Comparison of ENCODE assay signal across 14 cellular contexts in genomic region chr7:99030951-99031350, GRCh38.
DNase-seq lines count a peak whose midpoint lies in the region; ATAC-seq lines count a peak whose summit lies in the region.
"Had no signal": no experiment of that assay in that cellular context is flagged by ENCODE, and none has a peak within 500 bp of the region (broad histone marks: within the 10 kb centered on the region; RNA-seq: fewer than 3 reads in every experiment).

No MANE protein-coding gene starts in this region.

- H3K9me3 ChIP-seq in mesodermal cell (ENCODE audit: control insufficient read depth, low read length) = no peaks in the 10 kb centered on the region

- H3K36me3 Mint-ChIP-seq in T-helper 2 cell treated with Interferon-gamma antibody and Interleukin-4, amounts not matched to agents 5 μg/mL and 100 μg/mL, for 36 hours (ENCODE audit: low read depth) = peaks cover 36% of the 10 kb centered on the region
- peaks cover 91% of the 10 kb centered on the region for H3K36me3 Mint-ChIP-seq in dendritic cell treated with granulocyte-macrophage colony-stimulating factor and Interleukin-4, amounts not matched to agents 40 ng/mL and 50 ng/mL, for 4 days (ENCODE audit: low read depth)

- no peak overlapping the region for H3K4me3 Mint-ChIP-seq in T-helper 2 cell treated with Interferon-gamma antibody and Interleukin-4, amounts not matched to agents 5 μg/mL and 100 μg/mL, for 36 hours
- no peak overlapping the region for H3K4me3 Mint-ChIP-seq in dendritic cell treated with granulocyte-macrophage colony-stimulating factor and Interleukin-4, amounts not matched to agents 40 ng/mL and 50 ng/mL, for 4 days

- H3K4me1 ChIP-seq in mesodermal cell (ENCODE audit: control insufficient read depth, insufficient read depth, low read length, poor library complexity, severe bottlenecking) = no peaks in the 10 kb centered on the region

- peaks cover 3% of the 10 kb centered on the region for H3K4me1 Mint-ChIP-seq in T-helper 2 cell treated with Interferon-gamma antibody and Interleukin-4, amounts not matched to agents 5 μg/mL and 100 μg/mL, for 36 hours (ENCODE audit: low read depth)
- peaks cover 47% of the 10 kb centered on the region for H3K4me1 Mint-ChIP-seq in dendritic cell treated with granulocyte-macrophage colony-stimulating factor and Interleukin-4, amounts not matched to agents 40 ng/mL and 50 ng/mL, for 4 days (ENCODE audit: low read depth)

- intact Hi-C loops in dendritic cell treated with granulocyte-macrophage colony-stimulating factor and Interleukin-4, amounts not matched to agents 40 ng/mL and 50 ng/mL, for 4 days (cut with micrococcal nuclease) = no loop called here

- H3K36me3 ChIP-seq in mesodermal cell (ENCODE audit: control insufficient read depth, insufficient read depth, low read length) = peaks cover 88% of the 10 kb centered on the region

- H3K27me3 Mint-ChIP-seq in T-helper 2 cell treated with Interferon-gamma antibody and Interleukin-4, amounts not matched to agents 5 μg/mL and 100 μg/mL, for 36 hours (ENCODE audit: low read depth) = no peaks in the 10 kb centered on the region
- no peaks in the 10 kb centered on the region for H3K27me3 Mint-ChIP-seq in dendritic cell treated with granulocyte-macrophage colony-stimulating factor and Interleukin-4, amounts not matched to agents 40 ng/mL and 50 ng/mL, for 4 days

- H3K27ac ChIP-seq in mesodermal cell (ENCODE audit: low read depth, low read length, severe bottlenecking) (peak overlapping the region; percentile 36), temporal lobe (ENCODE audit: low read depth, low read length) (peak overlapping the region; percentile 58)
- H3K27ac ChIP-seq: KMS-11 had no signal

- no peak overlapping the region for H3K4me3 ChIP-seq in mesodermal cell (ENCODE audit: extremely low read depth, insufficient read depth, low read length, poor library complexity, severe bottlenecking)

- no peak for DNase-seq in T-helper 2 cell treated with Interferon-gamma antibody and Interleukin-4, amounts not matched to agents 5 μg/mL and 100 μg/mL, for 36 hours (ENCODE audit: low spot score)
- DNase-seq in T-helper 2 cell (no peak), NCI-H446 (lab: John Stamatoyannopoulos, UW) (no peak), left lobe of liver (ENCODE audit: low spot score) (no peak)
- DNase-seq in stimulated activated CD4-positive, alpha-beta T cell treated with anti-CD3 and anti-CD28 coated beads, Interleukin-2, amount 100 ng/mL, for 24 hours = no peak
- DNase-seq: 8988T, amniotic stem cell, NCI-H146, NCI-H748 treated with DMSO at 0.1 percent for 48 hours, trophoblast cell had no signal

- no peak for ATAC-seq in left lobe of liver

- H3K27ac Mint-ChIP-seq in T-helper 2 cell treated with Interferon-gamma antibody and Interleukin-4, amounts not matched to agents 5 μg/mL and 100 μg/mL, for 36 hours = peak overlapping the region; percentile 34
- peak overlapping the region; percentile 77 for H3K27ac Mint-ChIP-seq in dendritic cell treated with granulocyte-macrophage colony-stimulating factor and Interleukin-4, amounts not matched to agents 40 ng/mL and 50 ng/mL, for 4 days

- H3K9me3 Mint-ChIP-seq in T-helper 2 cell treated with Interferon-gamma antibody and Interleukin-4, amounts not matched to agents 5 μg/mL and 100 μg/mL, for 36 hours = no peaks in the 10 kb centered on the region
- H3K9me3 Mint-ChIP-seq in dendritic cell treated with granulocyte-macrophage colony-stimulating factor and Interleukin-4, amounts not matched to agents 40 ng/mL and 50 ng/mL, for 4 days = peaks cover 10% of the 10 kb centered on the region

- 92 to 97% methylated on average over 5 of the region's 5 CpGs for WGBS in mesodermal cell (ENCODE audit: insufficient coverage in 2 of 2), 2 experiments
